In the genomic region with DNA sequence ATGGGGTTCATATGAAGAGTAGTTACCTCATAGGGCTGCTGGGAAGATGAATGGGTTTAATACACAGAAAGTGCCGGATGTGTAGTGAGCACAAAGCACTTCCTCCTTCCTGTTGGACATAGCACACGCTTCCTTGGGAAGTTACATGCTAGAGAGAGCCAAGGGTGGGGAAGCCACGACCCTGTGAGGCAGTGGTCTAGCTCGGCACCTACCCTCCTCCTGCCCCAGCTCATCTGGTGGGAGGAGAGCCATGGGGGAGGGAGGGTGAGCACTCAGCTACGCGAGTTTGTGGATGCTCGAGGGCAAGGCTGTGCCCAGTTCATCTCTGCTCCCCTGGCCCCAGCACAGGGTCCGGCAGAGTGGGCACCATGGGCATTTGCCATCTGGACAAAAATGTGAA, we compare ENCODE assay signal across 18 cellular contexts. TPM values are rescaled to one million over a fixed set of nuclear protein-coding genes. Genes with fewer than 3 reads are reported as not detected.
DNase-seq lines count a peak whose midpoint lies in the region; TF ChIP-seq lines count a peak whose summit lies in the region.
"Had no signal": no experiment of that assay in that cellular context is flagged by ENCODE, and none has a peak within 500 bp of the region (broad histone marks: within the 10 kb centered on the region; RNA-seq: fewer than 3 reads in every experiment).

No MANE protein-coding gene starts in this region.

- H2AFZ ChIP-seq in OCI-LY3 (ENCODE audit: low read depth, low read length), result peak overlapping the region; percentile 37; the same call in 1 of the 2 replicates
- H2AFZ ChIP-seq: parathyroid adenoma had no signal

- no peak overlapping the region for H3K4me3 ChIP-seq in OCI-LY3 (ENCODE audit: low read length)
- no peak overlapping the region for H3K4me3 ChIP-seq in sigmoid colon
- H3K4me3 ChIP-seq: ascending aorta, mucosa of descending colon, thoracic aorta had no signal

- no peak overlapping the region for H3K9ac ChIP-seq in OCI-LY3 (ENCODE audit: low read length)
- H3K9ac ChIP-seq: parathyroid adenoma had no signal

- H3K36me3 ChIP-seq in OCI-LY3 (replicated peaks; ENCODE audit: low read depth, low read length), result no peaks in the 10 kb centered on the region
- H3K36me3 ChIP-seq in sigmoid colon, result no peaks in the 10 kb centered on the region
- H3K36me3 ChIP-seq: ascending aorta, thoracic aorta had no signal

- H3K27me3 ChIP-seq in OCI-LY3 (ENCODE audit: low read depth, low read length) (no peaks in the 10 kb centered on the region), sigmoid colon (no peaks in the 10 kb centered on the region)
- H3K27me3 ChIP-seq: ascending aorta had no signal

- H3K9me3 Mint-ChIP-seq in activated CD4-positive, alpha-beta T cell treated with anti-CD3 and anti-CD28 coated beads, Interleukin-2, amount 10 ng/mL, durations not matched to agents 7 days and 5 days, result no peaks in the 10 kb centered on the region
- H3K9me3 Mint-ChIP-seq in dendritic cell treated with granulocyte-macrophage colony-stimulating factor and Interleukin-4, amounts not matched to agents 40 ng/mL and 50 ng/mL, for 4 days, result no peaks in the 10 kb centered on the region
- H3K9me3 Mint-ChIP-seq: activated T-helper 1 cell treated with anti-CD3 and anti-CD28 coated beads, Interleukin-12 subunit alpha, Interleukin-12 subunit beta, Interleukin-2, Interleukin-4 antibody, amounts not matched to agents 30 ng/mL and 10 ng/mL and 1 ng/mL, durations not matched to agents 14 hours and 24 hours and 36 hours; WTC11 had no signal

- H3K79me2 ChIP-seq in OCI-LY3 (ENCODE audit: low read length), result no peaks in the 10 kb centered on the region
- H3K79me2 ChIP-seq: parathyroid adenoma had no signal

- TF ChIP-seq CTCF in OCI-LY3 (IDR thresholded peaks at IDR 0.05; ENCODE audit: low read depth, low read length) (no peak), sigmoid colon (IDR thresholded peaks at IDR 0.05) (no peak)

- H3K9me3 ChIP-seq in OCI-LY3 (ENCODE audit: insufficient read depth, low read length) (no peaks in the 10 kb centered on the region), sigmoid colon (no peaks in the 10 kb centered on the region)
- H3K9me3 ChIP-seq: ascending aorta, mucosa of descending colon, thoracic aorta had no signal

- H3K27ac ChIP-seq in OCI-LY3 (ENCODE audit: low read length), result no peak overlapping the region
- no peak overlapping the region for H3K27ac ChIP-seq in sigmoid colon
- H3K27ac ChIP-seq: ascending aorta, parathyroid adenoma, thoracic aorta had no signal

- H3K4me3 Mint-ChIP-seq in activated CD4-positive, alpha-beta T cell treated with anti-CD3 and anti-CD28 coated beads, Interleukin-2, amount 10 ng/mL, durations not matched to agents 7 days and 5 days, result no peak overlapping the region
- no peak overlapping the region for H3K4me3 Mint-ChIP-seq in dendritic cell treated with granulocyte-macrophage colony-stimulating factor and Interleukin-4, amounts not matched to agents 40 ng/mL and 50 ng/mL, for 4 days
- H3K4me3 Mint-ChIP-seq: activated T-helper 1 cell treated with anti-CD3 and anti-CD28 coated beads, Interleukin-12 subunit alpha, Interleukin-12 subunit beta, Interleukin-2, Interleukin-4 antibody, amounts not matched to agents 30 ng/mL and 10 ng/mL and 1 ng/mL, durations not matched to agents 14 hours and 24 hours and 36 hours; WTC11 had no signal

- no peaks in the 10 kb centered on the region for H3K27me3 Mint-ChIP-seq in activated CD4-positive, alpha-beta T cell treated with anti-CD3 and anti-CD28 coated beads, Interleukin-2, amount 10 ng/mL, durations not matched to agents 7 days and 5 days
- no peaks in the 10 kb centered on the region for H3K27me3 Mint-ChIP-seq in dendritic cell treated with granulocyte-macrophage colony-stimulating factor and Interleukin-4, amounts not matched to agents 40 ng/mL and 50 ng/mL, for 4 days

- 60 to 77% methylated on average over 8 of the region's 8 CpGs for WGBS in sigmoid colon, 2 donors

- no peak overlapping the region for H3K4me2 ChIP-seq in OCI-LY3 (ENCODE audit: low read length)

- intact Hi-C loops in dendritic cell treated with granulocyte-macrophage colony-stimulating factor and Interleukin-4, amounts not matched to agents 40 ng/mL and 50 ng/mL, for 4 days (cut with micrococcal nuclease), result no loop called here
- intact Hi-C loops in sigmoid colon (cut with DNase I), result no loop called here

- peaks cover 73% of the 10 kb centered on the region for H3K4me1 Mint-ChIP-seq in activated CD4-positive, alpha-beta T cell treated with anti-CD3 and anti-CD28 coated beads, Interleukin-2, amount 10 ng/mL, durations not matched to agents 7 days and 5 days
- peaks cover 95% of the 10 kb centered on the region for H3K4me1 Mint-ChIP-seq in dendritic cell treated with granulocyte-macrophage colony-stimulating factor and Interleukin-4, amounts not matched to agents 40 ng/mL and 50 ng/mL, for 4 days (ENCODE audit: low read depth)

- TF ChIP-seq EP300 in sigmoid colon (IDR thresholded peaks at IDR 0.05), result no peak

- TF ChIP-seq POLR2A in sigmoid colon (IDR thresholded peaks at IDR 0.05), result no peak

- no peaks in the 10 kb centered on the region for H3K36me3 Mint-ChIP-seq in activated CD4-positive, alpha-beta T cell treated with anti-CD3 and anti-CD28 coated beads, Interleukin-2, amount 10 ng/mL, durations not matched to agents 7 days and 5 days (ENCODE audit: low read depth)
- H3K36me3 Mint-ChIP-seq in dendritic cell treated with granulocyte-macrophage colony-stimulating factor and Interleukin-4, amounts not matched to agents 40 ng/mL and 50 ng/mL, for 4 days (ENCODE audit: low read depth), result no peaks in the 10 kb centered on the region
- H3K36me3 Mint-ChIP-seq: WTC11 had no signal

- CTCF ChIA-PET in activated CD4-positive, alpha-beta T cell treated with anti-CD3 and anti-CD28 coated beads, Interleukin-2, amount 10 ng/mL, durations not matched to agents 7 days and 5 days (lab: Charles Lee), result interaction anchor here (1.4 kb wide), 1 partner anchor 9 kb away, joined by 3 read pairs; no protein-coding TSS in a partner anchor

- no peak for DNase-seq in activated CD4-positive, alpha-beta T cell treated with anti-CD3 and anti-CD28 coated beads, Interleukin-2, amount 10 ng/mL, durations not matched to agents 7 days and 5 days
- DNase-seq in activated CD4-positive, alpha-beta T cell treated with anti-CD3 and anti-CD28 coated beads for 1 hour, result no peak
- DNase-seq in sigmoid colon, result peak; percentile 17
- DNase-seq in NCI-H2196 (lab: John Stamatoyannopoulos, UW; ENCODE audit: unreplicated experiment), result no peak
- DNase-seq in activated T-cell treated with anti-CD3 and anti-CD28 coated beads for 4 hours, result no peak
- DNase-seq in stimulated activated CD8-positive, alpha-beta memory T cell treated with anti-CD3 and anti-CD28 coated beads, Interleukin-4, amount 100 ng/mL, for 48 hours, result no peak
- DNase-seq: Calu3, mucosa of descending colon, NCI-H1436, NCI-H510A treated with DMSO at 0.1 percent for 48 hours, SW 1271 had no signal

- peak overlapping the region; percentile 68 for H3K27ac Mint-ChIP-seq in activated CD4-positive, alpha-beta T cell treated with anti-CD3 and anti-CD28 coated beads, Interleukin-2, amount 10 ng/mL, durations not matched to agents 7 days and 5 days
- peak overlapping the region; percentile 84 for H3K27ac Mint-ChIP-seq in dendritic cell treated with granulocyte-macrophage colony-stimulating factor and Interleukin-4, amounts not matched to agents 40 ng/mL and 50 ng/mL, for 4 days
- H3K27ac Mint-ChIP-seq: WTC11 had no signal

- no peaks in the 10 kb centered on the region for H4K20me1 ChIP-seq in OCI-LY3 (ENCODE audit: insufficient read depth, low read length)

- POLR2A ChIA-PET in activated CD4-positive, alpha-beta T cell treated with anti-CD3 and anti-CD28 coated beads, Interleukin-2, amount 10 ng/mL, durations not matched to agents 7 days and 5 days (lab: Charles Lee), result no interaction called here

- peaks cover 90% of the 10 kb centered on the region for H3K4me1 ChIP-seq in OCI-LY3 (ENCODE audit: low read length)
- peaks cover 0 to 5% (median 0%) of the 10 kb centered on the region in 4 donors for H3K4me1 ChIP-seq in sigmoid colon
- H3K4me1 ChIP-seq: ascending aorta, parathyroid adenoma had no signal

RNA-seq across cellular contexts. Expression of gene NEK6, which starts 43.6 kb away (rescaled TPM):
- 1 to 10 TPM; 7.0 to 8.0 TPM for total RNA-seq in activated CD4-positive, alpha-beta T cell treated with anti-CD3 and anti-CD28 coated beads, Interleukin-2, amount 10 ng/mL, durations not matched to agents 7 days and 5 days
- 10 to 100 TPM in 2 of 4 donors, 1 to 10 TPM in 2; 8.2 to 24.1 (median 14.2) TPM for total RNA-seq in sigmoid colon
- polyA plus RNA-seq in sigmoid colon, result 10 to 100 TPM; 13.8 to 36.2 (median 24.7) TPM
